Comparison of ENCODE assay signal across 8 cellular contexts in genomic region chr4:4859010-4859798, GRCh38. TPM values are rescaled to one million over a fixed set of nuclear protein-coding genes. Genes with fewer than 3 reads are reported as not detected.
DNase-seq lines count a peak whose midpoint lies in the region; ATAC-seq and TF ChIP-seq lines count a peak whose summit lies in the region.

TSS of gene MSX1 (plus strand) at chr4:4859665. CDS start at chr4:4859900, 235 bp downstream.

- intact Hi-C loops in CD8-positive, alpha-beta T cell (cut with DNase I, micrococcal nuclease): no loop called here
- intact Hi-C loops in Right ventricle myocardium superior (cut with DNase I): no loop called here
- intact Hi-C loops in uterus (cut with DNase I; ENCODE audit: low total_unique reads): loop anchor here (5.0 kb wide), 1 partner anchor 143 kb away; no protein-coding TSS in a partner anchor

- H3K9me3 ChIP-seq in CD8-positive, alpha-beta T cell (ENCODE audit: low read length): no peaks in the 10 kb centered on the region
- H3K9me3 ChIP-seq in uterus: no peaks in the 10 kb centered on the region

- peaks cover 68% of the 10 kb centered on the region for H3K27me3 ChIP-seq in CD8-positive, alpha-beta T cell (ENCODE audit: insufficient read depth, low read length)
- H3K27me3 ChIP-seq in uterus: peaks cover 7 to 37% of the 10 kb centered on the region in 2 donors

- H3K4me1 Mint-ChIP-seq in CD8-positive, alpha-beta T cell (ENCODE audit: low read depth): peaks cover 45% of the 10 kb centered on the region
- H3K4me1 Mint-ChIP-seq in activated naive CD8-positive, alpha-beta T cell (ENCODE audit: low read depth): peaks cover 49% of the 10 kb centered on the region

- peak; percentile 70 for ATAC-seq in CD8-positive, alpha-beta T cell
- peak; percentile 91 for ATAC-seq in GM19023 (IDR thresholded peaks at IDR 0.05; ENCODE audit: unreplicated experiment)
- peak; percentile 88 for ATAC-seq in HG03103 (IDR thresholded peaks at IDR 0.05; ENCODE audit: low read depth, unreplicated experiment)
- ATAC-seq in Right ventricle myocardium superior (ENCODE audit: poor library complexity): peak; percentile 99

- peak within 1 kb of the TSS; percentile 58 for H3K4me3 ChIP-seq in CD8-positive, alpha-beta T cell (ENCODE audit: low read depth, low read length)
- peak within 1 kb of the TSS; percentile 59 to 83 for H3K4me3 ChIP-seq in uterus

- no peak within 1 kb of the TSS for H3K27ac Mint-ChIP-seq in CD8-positive, alpha-beta T cell
- H3K27ac Mint-ChIP-seq in activated naive CD8-positive, alpha-beta T cell: no peak within 1 kb of the TSS

- CTCF ChIA-PET in CD8-positive, alpha-beta T cell (lab: Charles Lee): interaction anchor here (0.7 kb wide), 1 partner anchor 193 kb away, joined by 4 read pairs; no protein-coding TSS in a partner anchor

- peak in 3 of 7 experiments; percentile 12 to 25 (median 13) for DNase-seq in CD8-positive, alpha-beta T cell
- DNase-seq in NCI-H524 (lab: John Stamatoyannopoulos, UW) (peak; percentile 77 to 87), Right ventricle myocardium superior (peak; percentile 93), nucleus accumbens (lab: John Stamatoyannopoulos, UW) (peak in 52 of 56 donors; percentile 12 to 91 (median 62)), uterus (peak; percentile 87 to 92)

- POLR2A ChIA-PET in CD8-positive, alpha-beta T cell (lab: Charles Lee): no interaction called here

- H3K4me3 Mint-ChIP-seq in CD8-positive, alpha-beta T cell: peak within 1 kb of the TSS; percentile 85
- peak within 1 kb of the TSS; percentile 86 for H3K4me3 Mint-ChIP-seq in activated naive CD8-positive, alpha-beta T cell

- H3K4me1 ChIP-seq in CD8-positive, alpha-beta T cell (ENCODE audit: insufficient read depth, low read length): peaks cover 54% of the 10 kb centered on the region
- H3K4me1 ChIP-seq in uterus: peaks cover 0 to 3% of the 10 kb centered on the region in 2 donors

- H3K36me3 ChIP-seq in CD8-positive, alpha-beta T cell (ENCODE audit: insufficient read depth, low read length): no peaks in the 10 kb centered on the region
- H3K36me3 ChIP-seq in uterus: no peaks in the 10 kb centered on the region

- no peak within 1 kb of the TSS for H3K27ac ChIP-seq in CD8-positive, alpha-beta T cell (ENCODE audit: low read depth, low read length)
- H3K27ac ChIP-seq in uterus: peak within 1 kb of the TSS; percentile 76 to 83

- H3K9me3 Mint-ChIP-seq in CD8-positive, alpha-beta T cell: no peaks in the 10 kb centered on the region
- H3K9me3 Mint-ChIP-seq in activated naive CD8-positive, alpha-beta T cell (ENCODE audit: low read depth): no peaks in the 10 kb centered on the region

- TF ChIP-seq POLR2A in uterus (IDR thresholded peaks at IDR 0.05): peak; percentile 94 to 98

- no peaks in the 10 kb centered on the region for H3K36me3 Mint-ChIP-seq in CD8-positive, alpha-beta T cell
- H3K36me3 Mint-ChIP-seq in activated naive CD8-positive, alpha-beta T cell: no peaks in the 10 kb centered on the region

- H3K27me3 Mint-ChIP-seq in CD8-positive, alpha-beta T cell (ENCODE audit: low read depth): peaks cover 74% of the 10 kb centered on the region
- peaks cover 46% of the 10 kb centered on the region for H3K27me3 Mint-ChIP-seq in activated naive CD8-positive, alpha-beta T cell

- no peak for TF ChIP-seq CTCF in CD8-positive, alpha-beta T cell (IDR thresholded peaks at IDR 0.05)
- peak in 1 of 4 experiments; percentile 10 for TF ChIP-seq CTCF in uterus (IDR thresholded peaks at IDR 0.05)

RNA-seq across cellular contexts. Expression of gene MSX1, which starts in this region (rescaled TPM):
- not detected for total RNA-seq in CD8-positive, alpha-beta T cell
- 3.9 TPM for total RNA-seq in Right ventricle myocardium superior
- 10 to 100 TPM; 19.7 to 33.0 (median 23.8) TPM for total RNA-seq in uterus

Comparison
In these comparisons a context has a peak if more than half of its experiments do, and no peak if none do; other contexts are left out.
1. Peak in ATAC-seq and H3K4me3 ChIP-seq in CD8-positive, alpha-beta T cell; RNA of the gene not detected or under 1 TPM.